ENCODE assay signal across 30 cellular contexts in the genomic region with DNA sequence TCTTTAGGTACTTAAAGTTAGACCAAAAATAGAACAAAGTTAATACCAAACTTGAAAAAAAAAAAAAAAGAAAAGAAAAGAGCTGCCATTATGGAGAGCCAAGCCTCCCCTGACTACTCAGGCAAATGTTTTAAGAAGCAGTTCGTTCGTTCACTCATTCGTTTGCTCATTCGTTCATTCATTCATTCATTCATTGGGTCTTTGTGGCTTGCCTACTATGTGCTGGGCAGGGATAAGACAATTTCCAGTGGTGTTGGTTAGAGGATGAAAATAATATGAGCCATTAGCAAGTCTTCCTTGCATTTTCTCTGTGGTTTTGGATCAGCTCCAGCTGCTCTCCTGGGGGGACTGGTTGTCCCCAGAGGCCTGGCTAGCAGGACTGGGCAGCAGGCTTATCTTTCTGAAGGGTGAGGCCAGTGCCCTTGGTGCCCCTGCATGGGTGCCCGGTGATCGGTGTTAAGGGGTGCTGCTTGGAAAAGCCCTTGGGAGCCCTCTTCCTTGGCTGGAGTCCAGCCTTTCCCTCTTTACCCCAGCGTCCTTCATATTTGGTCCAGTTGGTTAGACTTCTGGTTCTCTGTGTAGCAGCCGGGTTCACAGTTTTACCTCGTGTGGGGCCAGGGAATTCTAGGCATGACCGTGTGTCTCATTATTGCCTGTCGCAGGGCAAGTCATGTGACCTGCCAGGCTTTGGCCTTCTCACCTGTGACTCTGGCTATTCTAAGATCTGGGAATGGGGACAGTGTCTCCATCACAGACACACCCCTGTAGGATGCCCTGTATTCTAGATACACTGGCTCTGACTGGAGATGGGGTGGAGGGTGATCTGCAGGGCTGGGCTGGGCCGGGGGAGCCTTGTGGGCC. TPM values are rescaled to one million over a fixed set of nuclear protein-coding genes. Genes with fewer than 3 reads are reported as not detected.
DNase-seq lines count a peak whose midpoint lies in the region; ATAC-seq, FAIRE-seq and TF ChIP-seq lines count a peak whose summit lies in the region.
"Had no signal": no experiment of that assay in that cellular context is flagged by ENCODE, and none has a peak within 500 bp of the region (broad histone marks: within the 10 kb centered on the region; RNA-seq: fewer than 3 reads in every experiment).

No MANE protein-coding gene starts in this region.

- CTCF ChIA-PET in HEK293 (lab: Yijun Ruan, JAX) = interaction anchor here (0.7 to 3.3 kb wide), 2 partner anchors 10 to 220 kb away, joined by 4 to 20 read pairs; no protein-coding TSS in a partner anchor
- CTCF ChIA-PET in GM12878 (lab: Yijun Ruan, JAX) = interaction anchor here (0.6 to 2.5 kb wide), 3 partner anchors 16 to 537 kb away, joined by 3 to 9 read pairs (median 4); no protein-coding TSS in a partner anchor
- CTCF ChIA-PET in activated CD4-positive, alpha-beta memory T cell treated with anti-CD3 and anti-CD28 coated beads, Interleukin-2, amount 10 ng/mL, durations not matched to agents 7 days and 5 days (lab: Charles Lee) = interaction anchor here (1.6 kb wide), 1 partner anchor 215 kb away, joined by 6 read pairs; no protein-coding TSS in a partner anchor

- no peak for TF ChIP-seq EP300 in GM12878 (IDR thresholded peaks at IDR 0.05; ENCODE audit: borderline replicate concordance in 1 of 2, control insufficient read depth in 1 of 2, low read depth in 2 of 2, low read length in 2 of 2)

- no peak overlapping the region for H3K4ac ChIP-seq in mesenchymal stem cell (ENCODE audit: low read depth in 1 of 2, low read length in 2 of 2)

- intact Hi-C loops in GM12878 (cut with micrococcal nuclease; ENCODE audit: unreplicated experiment) = no loop called here

- H4K8ac ChIP-seq in mesenchymal stem cell (ENCODE audit: low read length) = no peak overlapping the region

- H3K23ac ChIP-seq in mesenchymal stem cell (ENCODE audit: low read length in 2 of 2) = no peak overlapping the region

- no peaks in the 10 kb centered on the region for H3K79me2 ChIP-seq in GM12878 (ENCODE audit: control insufficient read depth, insufficient read depth, low read length)

- H3K27ac Mint-ChIP-seq in activated CD4-positive, alpha-beta memory T cell treated with anti-CD3 and anti-CD28 coated beads, Interleukin-2, amount 10 ng/mL, durations not matched to agents 7 days and 5 days = no peak overlapping the region
- H3K27ac Mint-ChIP-seq: activated naive CD4-positive, alpha-beta T cell treated with anti-CD3 and anti-CD28 coated beads, Interleukin-2, amount 10 ng/mL, durations not matched to agents 7 days and 5 days; activated T-cell treated with anti-CD3 and anti-CD28 coated beads, Interleukin-2, amount 50 U/mL, for 72 hours; mesothelial cell of epicardium; naive thymus-derived CD8-positive, alpha-beta T cell had no signal

- H2AK5ac ChIP-seq in mesenchymal stem cell (ENCODE audit: low read length, severe bottlenecking) = peak overlapping the region; percentile 92

- H3K9ac ChIP-seq in GM12878 (ENCODE audit: control insufficient read depth, insufficient read depth, low read length) (no peak overlapping the region), mesenchymal stem cell (ENCODE audit: low read length) (no peak overlapping the region)

- peak overlapping the region in 1 of 2 experiments; percentile 32 for H2BK12ac ChIP-seq in mesenchymal stem cell (ENCODE audit: low read length in 2 of 2)

- SMC1A ChIA-PET in GM12878 (lab: Charles Lee; ENCODE audit: uncharacterized antibody, unreplicated experiment) = interaction anchor here (1.4 kb wide), 1 partner anchor 232 kb away, joined by 3 read pairs; no protein-coding TSS in a partner anchor

- H3K4me1 ChIP-seq in HEK293 (ENCODE audit: control insufficient read depth, insufficient read depth, low read length) (peaks cover 12% of the 10 kb centered on the region), GM12878 (ENCODE audit: control insufficient read depth, insufficient read depth, low read length) (no peaks in the 10 kb centered on the region), mesenchymal stem cell (ENCODE audit: control insufficient read depth, insufficient read depth, low read depth, low read length) (peaks cover 27% of the 10 kb centered on the region)
- H3K4me1 ChIP-seq: right atrium auricular region had no signal

- H3K4me3 ChIP-seq in HEK293 (ENCODE audit: low read depth, low read length) (no peak overlapping the region), GM12878 (no peak overlapping the region), mesenchymal stem cell (ENCODE audit: insufficient read depth in 1 of 2, low read depth in 1 of 2, low read length in 2 of 2) (no peak overlapping the region)
- H3K4me3 ChIP-seq: heart right ventricle, ovary, right atrium auricular region, SK-N-MC, stomach, transverse colon had no signal

- no peak overlapping the region for H3K27ac ChIP-seq in HEK293 (ENCODE audit: extremely low read depth, low read depth, low read length)
- no peak overlapping the region for H3K27ac ChIP-seq in GM12878 (ENCODE audit: control insufficient read depth, insufficient read depth)
- H3K27ac ChIP-seq in mesenchymal stem cell (ENCODE audit: low read length, poor library complexity, severe bottlenecking) = no peak overlapping the region
- H3K27ac ChIP-seq: 22Rv1, heart right ventricle, ovary, right atrium auricular region, SK-N-MC, stomach, transverse colon had no signal

- H4K20me1 ChIP-seq in GM12878 (ENCODE audit: control insufficient read depth, insufficient read depth) = no peaks in the 10 kb centered on the region

- H3K4me3 Mint-ChIP-seq in activated CD4-positive, alpha-beta memory T cell treated with anti-CD3 and anti-CD28 coated beads, Interleukin-2, amount 10 ng/mL, durations not matched to agents 7 days and 5 days = no peak overlapping the region
- H3K4me3 Mint-ChIP-seq: activated naive CD4-positive, alpha-beta T cell treated with anti-CD3 and anti-CD28 coated beads, Interleukin-2, amount 10 ng/mL, durations not matched to agents 7 days and 5 days; activated T-cell treated with anti-CD3 and anti-CD28 coated beads, Interleukin-2, amount 50 U/mL, for 72 hours; mesothelial cell of epicardium; naive thymus-derived CD8-positive, alpha-beta T cell had no signal

- H4K91ac ChIP-seq in mesenchymal stem cell (ENCODE audit: low read length) = no peak overlapping the region

- H3K4me1 Mint-ChIP-seq in activated CD4-positive, alpha-beta memory T cell treated with anti-CD3 and anti-CD28 coated beads, Interleukin-2, amount 10 ng/mL, durations not matched to agents 7 days and 5 days = no peaks in the 10 kb centered on the region
- H3K4me1 Mint-ChIP-seq: activated naive CD4-positive, alpha-beta T cell treated with anti-CD3 and anti-CD28 coated beads, Interleukin-2, amount 10 ng/mL, durations not matched to agents 7 days and 5 days had no signal

- ATAC-seq in GM12878 = no peak
- ATAC-seq: activated T-cell treated with anti-CD3 and anti-CD28 coated beads, Interleukin-2, amount 50 U/mL, for 72 hours; heart right ventricle; left lobe of liver; naive thymus-derived CD8-positive, alpha-beta T cell had no signal

- H2AFZ ChIP-seq in GM12878 (ENCODE audit: control insufficient read depth, low read depth, low read length) (no peak overlapping the region), mesenchymal stem cell (ENCODE audit: low read depth, low read length) (no peak overlapping the region)

- H2BK5ac ChIP-seq in mesenchymal stem cell (ENCODE audit: low read depth, low read length, poor library complexity, severe bottlenecking) = peak overlapping the region; percentile 20

- H3K27me3 Mint-ChIP-seq in activated CD4-positive, alpha-beta memory T cell treated with anti-CD3 and anti-CD28 coated beads, Interleukin-2, amount 10 ng/mL, durations not matched to agents 7 days and 5 days = peaks cover 1% of the 10 kb centered on the region

- 38% methylated on average over 12 of the region's 12 CpGs for WGBS in GM12878 (ENCODE audit: insufficient coverage, insufficient replicate concordance, low lambda C conversion rate, missing lambda C conversion rate)
- 95% methylated on average over 12 of the region's 12 CpGs for WGBS in mesenchymal stem cell

- TF ChIP-seq CTCF in HEK293 (tag by site-specific recombination; IDR thresholded peaks at IDR 0.05) (no peak), GM12878 (IDR thresholded peaks at IDR 0.05 in 2 of 3, conservative IDR thresholded peaks at IDR 0.05 in 1 of 3; ENCODE audit: control insufficient read depth in 2 of 3, extremely low read depth in 1 of 3, insufficient read depth in 1 of 3, low read depth in 3 of 3, low read length in 3 of 3) (no peak)

- BruUV-seq in GM12878 (replicated peaks; lab: Mats Ljungman, UMichigan) = no TSS peak

- H3K14ac ChIP-seq in mesenchymal stem cell (ENCODE audit: low read length in 2 of 2) = no peak overlapping the region

- POLR2A ChIA-PET in HEK293 (lab: Yijun Ruan, JAX) = interaction anchor here (0.6 to 0.8 kb wide), 2 partner anchors 33 to 108 kb away, joined by 3 read pairs; partner anchors contain the start of genes LHX4 and QSOX1
- POLR2A ChIA-PET in GM12878 (lab: Charles Lee) = interaction anchor here (0.6 to 0.7 kb wide), 4 partner anchors 23 to 507 kb away, joined by 4 to 9 read pairs (median 6); no protein-coding TSS in a partner anchor
- POLR2A ChIA-PET in activated CD4-positive, alpha-beta memory T cell treated with anti-CD3 and anti-CD28 coated beads, Interleukin-2, amount 10 ng/mL, durations not matched to agents 7 days and 5 days (lab: Charles Lee) = no interaction called here

- no peaks in the 10 kb centered on the region for H3K36me3 Mint-ChIP-seq in activated CD4-positive, alpha-beta memory T cell treated with anti-CD3 and anti-CD28 coated beads, Interleukin-2, amount 10 ng/mL, durations not matched to agents 7 days and 5 days (ENCODE audit: low read depth)
- H3K36me3 Mint-ChIP-seq: activated naive CD4-positive, alpha-beta T cell treated with anti-CD3 and anti-CD28 coated beads, Interleukin-2, amount 10 ng/mL, durations not matched to agents 7 days and 5 days; mesothelial cell of epicardium; naive thymus-derived CD8-positive, alpha-beta T cell had no signal

- H3K79me1 ChIP-seq in mesenchymal stem cell (replicated peaks; ENCODE audit: low read length, poor library complexity, severe bottlenecking) = no peaks in the 10 kb centered on the region

- no peak for TF ChIP-seq POLR2A in GM12878 (IDR thresholded peaks at IDR 0.05; ENCODE audit: low read depth, low read length)

- no peak overlapping the region for H2BK120ac ChIP-seq in mesenchymal stem cell (ENCODE audit: low read depth, low read length)

- no peak for TF ChIP-seq RAD21 in GM12878 (IDR thresholded peaks at IDR 0.05; ENCODE audit: insufficient read depth, low read depth, low read length)

- H2BK15ac ChIP-seq in mesenchymal stem cell (ENCODE audit: low read depth, poor library complexity, severe bottlenecking) = no peak overlapping the region

- H3K9me3 ChIP-seq in HEK293 (ENCODE audit: control insufficient read depth, insufficient read depth, low read depth, low read length) (no peaks in the 10 kb centered on the region), GM12878 (replicated peaks; ENCODE audit: control insufficient read depth, insufficient read depth, low read length) (no peaks in the 10 kb centered on the region), mesenchymal stem cell (ENCODE audit: control insufficient read depth, low read length) (no peaks in the 10 kb centered on the region)
- H3K9me3 ChIP-seq: BE2C, heart right ventricle, ovary, right atrium auricular region, stomach, transverse colon had no signal

- DNase-seq in DMS 273 (lab: John Stamatoyannopoulos, UW; ENCODE audit: unreplicated experiment) (peak; percentile 26), DMS 273 treated with DMSO at 0.1 percent for 48 hours (lab: John Stamatoyannopoulos, UW) (no peak), GM12878 (ENCODE audit: low read depth, low spot score) (no peak), mesenchymal stem cell (peak; percentile 19), LoVo (ENCODE audit: low spot score) (no peak), NCI-H187 (lab: John Stamatoyannopoulos, UW) (no peak)
- no peak for DNase-seq in activated CD4-positive, alpha-beta memory T cell treated with anti-CD3 and anti-CD28 coated beads, Interleukin-2, amount 10 ng/mL, durations not matched to agents 7 days and 5 days
- DNase-seq: activated T-cell treated with anti-CD3 and anti-CD28 coated beads, Interleukin-2, amount 50 U/mL, for 72 hours; amygdala; BE2C; heart right ventricle; KBM-7; naive thymus-derived CD8-positive, alpha-beta T cell; NCI-H1048; NCI-H2081; ovary; RPMI8226; stomach; transverse colon had no signal

- in situ Hi-C loops in GM12878 (cut with MboI) = no loop called here

- H3K36me3 ChIP-seq in HEK293 (ENCODE audit: control insufficient read depth in 2 of 2, insufficient read depth in 1 of 2, low read length in 2 of 2) = no peaks in the 10 kb centered on the region
- H3K36me3 ChIP-seq in GM12878 (ENCODE audit: control insufficient read depth in 2 of 2, insufficient read depth in 2 of 2, low read length in 1 of 2) = no peaks in the 10 kb centered on the region
- H3K36me3 ChIP-seq in mesenchymal stem cell (ENCODE audit: control insufficient read depth in 1 of 2, insufficient read depth in 2 of 2, low read depth in 1 of 2, low read length in 2 of 2) = peaks cover 0 to 2% of the 10 kb centered on the region in 2 experiments
- H3K36me3 ChIP-seq: BE2C, heart right ventricle, ovary, right atrium auricular region, stomach, transverse colon had no signal

- H3K4me2 ChIP-seq in GM12878 (ENCODE audit: control insufficient read depth, insufficient read depth) = no peak overlapping the region
- H3K4me2 ChIP-seq in mesenchymal stem cell (ENCODE audit: low read length, poor library complexity, severe bottlenecking) = peak overlapping the region; percentile 1

- RAD21 ChIA-PET in GM12878 (lab: Charles Lee; ENCODE audit: unreplicated experiment) = no interaction called here

- no peaks in the 10 kb centered on the region for H3K9me3 Mint-ChIP-seq in activated CD4-positive, alpha-beta memory T cell treated with anti-CD3 and anti-CD28 coated beads, Interleukin-2, amount 10 ng/mL, durations not matched to agents 7 days and 5 days
- H3K9me3 Mint-ChIP-seq: activated naive CD4-positive, alpha-beta T cell treated with anti-CD3 and anti-CD28 coated beads, Interleukin-2, amount 10 ng/mL, durations not matched to agents 7 days and 5 days; activated T-cell treated with anti-CD3 and anti-CD28 coated beads, Interleukin-2, amount 50 U/mL, for 72 hours; mesothelial cell of epicardium; naive thymus-derived CD8-positive, alpha-beta T cell had no signal

- no peaks in the 10 kb centered on the region for H3K27me3 ChIP-seq in GM12878 (replicated peaks in 1 of 2; ENCODE audit: control insufficient read depth in 2 of 2, insufficient read depth in 2 of 2, low read length in 1 of 2)
- H3K27me3 ChIP-seq in mesenchymal stem cell (ENCODE audit: control insufficient read depth in 1 of 2, insufficient read depth in 1 of 2, low read length in 2 of 2) = peaks cover 15 to 81% of the 10 kb centered on the region in 2 experiments
- H3K27me3 ChIP-seq: BE2C, ovary, right atrium auricular region had no signal

- peak overlapping the region in 1 of 2 experiments; percentile 12 for H3K18ac ChIP-seq in mesenchymal stem cell (ENCODE audit: low read depth in 1 of 2, low read length in 2 of 2)

- FAIRE-seq in GM12878 (lab: Jason Lieb, UNC) = no peak
- FAIRE-seq: endothelial cell of umbilical vein, GM18507 had no signal

RNA-seq across cellular contexts. Expression of gene LHX4, which starts 32.8 kb away (rescaled TPM):
- not detected in 2 replicates for total RNA-seq in GM12878 (2013; cell fraction: nucleolus; rRNA removed)
- total RNA-seq in GM12878 (2014; rRNA removed) (not detected in 2 replicates), GM12878 (2014; rRNA removed; fragmentation: Illumina TruSeq; extraction: Trizol) (not detected in 2 replicates), GM12878 (2021) (not detected in 2 replicates)
- 0.56 TPM for polyA plus RNA-seq in GM12878 (2011; ENCODE audit: low read depth)
- polyA plus RNA-seq in GM12878 (2011; rRNA removed) (0.04 TPM in 1 of 2 replicates, not detected in the other), GM12878 (2014; fragmentation: Illumina TruSeq; extraction: Trizol) (not detected in 2 replicates), GM12878 (2014; fragmentation: Nextera tagmentation; extraction: Ambion mirVana) (under 1 TPM; 0.05 TPM), GM12878 (2014; rRNA removed) (not detected in 2 replicates), GM12878 (2016; fragmentation: Nextera tagmentation; extraction: Ambion mirVana) (under 1 TPM; 0.59 to 0.80 TPM)
- polyA plus RNA-seq in GM12878 (2011; cell fraction: cytosol; rRNA removed) = 0.02 TPM in 1 of 2 replicates, not detected in the other
- 0.03 TPM in 2 replicates for polyA plus RNA-seq in GM12878 (2011; cell fraction: nucleus; rRNA removed)
- polyA plus RNA-seq in GM12878 (2012) = 0.53 and 0.95 TPM in 2 replicates
- not detected in 2 replicates for polyA minus RNA-seq in GM12878 (2011; rRNA and poly(A)+ RNA removed)
- polyA minus RNA-seq in GM12878 (2011; cell fraction: cytosol; rRNA and poly(A)+ RNA removed) = not detected in 2 replicates
- polyA minus RNA-seq in GM12878 (2011; cell fraction: nucleus; rRNA and poly(A)+ RNA removed) = not detected in 2 replicates
- polyA plus RNA-seq in mesenchymal stem cell (2013, experiment 1 of 2) = 0.01 TPM
- polyA plus RNA-seq in mesenchymal stem cell (2013, experiment 2 of 2) = 0.01 TPM
- not detected for total RNA-seq in activated CD4-positive, alpha-beta memory T cell treated with anti-CD3 and anti-CD28 coated beads, Interleukin-2, amount 10 ng/mL, durations not matched to agents 7 days and 5 days
- total RNA-seq: activated T-cell treated with anti-CD3 and anti-CD28 coated beads, Interleukin-2, amount 50 U/mL, for 72 hours; dermis microvascular lymphatic vessel endothelial cell; endothelial cell of umbilical vein; G401; heart right ventricle; naive thymus-derived CD8-positive, alpha-beta T cell; ovary; right atrium auricular region had no signal
- polyA plus RNA-seq: endothelial cell of umbilical vein had no signal

Comparison
In these comparisons a context has a peak if more than half of its experiments do, and no peak if none do; other contexts are left out.
1. DNase-seq: peak in DMS 273 (single experiment) and mesenchymal stem cell (single experiment); none in DMS 273 treated with DMSO at 0.1 percent for 48 hours (single experiment), GM12878 (single experiment), LoVo (single experiment), NCI-H187 (0 of 2) and activated CD4-positive, alpha-beta memory T cell treated with anti-CD3 and anti-CD28 coated beads, Interleukin-2, amount 10 ng/mL, durations not matched to agents 7 days and 5 days (single experiment).